In genomic region chr6:167686204-167686893, GRCh38 we compare ENCODE assay signal across 20 cellular contexts.
"Had no signal": no experiment of that assay in that cellular context is flagged by ENCODE, and none has a peak within 500 bp of the region (broad histone marks: within the 10 kb centered on the region; RNA-seq: fewer than 3 reads in every experiment).

No MANE protein-coding gene starts in this region.

- ATAC-seq: gastrocnemius medialis; heart right ventricle; left cardiac atrium; left lung; naive thymus-derived CD4-positive, alpha-beta T cell; sciatic nerve; stimulated activated naive CD8-positive, alpha-beta T cell treated with anti-CD3 and anti-CD28 coated beads, Interleukin-15, amount 100 ng/mL, for 72 hours had no signal

- H3K9me3 Mint-ChIP-seq: mesothelial cell of epicardium; nephron; stimulated activated naive CD8-positive, alpha-beta T cell treated with anti-CD3 and anti-CD28 coated beads, Interleukin-15, amount 100 ng/mL, for 72 hours had no signal

- H3K27ac Mint-ChIP-seq: mesothelial cell of epicardium; stimulated activated naive CD8-positive, alpha-beta T cell treated with anti-CD3 and anti-CD28 coated beads, Interleukin-15, amount 100 ng/mL, for 72 hours had no signal

- DNase-seq: effector CD4-positive, alpha-beta T cell; foreskin fibroblast; gastrocnemius medialis; heart right ventricle; hippocampal formation; left cardiac atrium; left lung; mesenchymal stem cell; naive thymus-derived CD4-positive, alpha-beta T cell; nucleus accumbens; stimulated activated CD4-positive, alpha-beta T cell treated with anti-CD3 and anti-CD28 coated beads, Interleukin-12 subunit alpha, Interleukin-12 subunit beta, amount 100 ng/mL, for 4 hours; stimulated activated CD4-positive, alpha-beta T cell treated with anti-CD3 and anti-CD28 coated beads, Interleukin-1b, Interleukin-23, amount 100 ng/mL, for 48 hours; stimulated activated CD4-positive, alpha-beta T cell treated with anti-CD3 and anti-CD28 coated beads, Interleukin-4, amount 100 ng/mL, for 1 hour; stimulated activated CD8-positive, alpha-beta memory T cell treated with anti-CD3 and anti-CD28 coated beads, Interleukin-4, amount 100 ng/mL, for 48 hours; stimulated activated naive CD4-positive, alpha-beta T cell; stimulated activated naive CD8-positive, alpha-beta T cell treated with anti-CD3 and anti-CD28 coated beads, Interleukin-15, amount 100 ng/mL, for 72 hours; transverse colon had no signal

- H3K36me3 Mint-ChIP-seq: mesothelial cell of epicardium had no signal

- H3K4me3 Mint-ChIP-seq: mesothelial cell of epicardium; nephron; stimulated activated naive CD8-positive, alpha-beta T cell treated with anti-CD3 and anti-CD28 coated beads, Interleukin-15, amount 100 ng/mL, for 72 hours had no signal
